In the genomic region with DNA sequence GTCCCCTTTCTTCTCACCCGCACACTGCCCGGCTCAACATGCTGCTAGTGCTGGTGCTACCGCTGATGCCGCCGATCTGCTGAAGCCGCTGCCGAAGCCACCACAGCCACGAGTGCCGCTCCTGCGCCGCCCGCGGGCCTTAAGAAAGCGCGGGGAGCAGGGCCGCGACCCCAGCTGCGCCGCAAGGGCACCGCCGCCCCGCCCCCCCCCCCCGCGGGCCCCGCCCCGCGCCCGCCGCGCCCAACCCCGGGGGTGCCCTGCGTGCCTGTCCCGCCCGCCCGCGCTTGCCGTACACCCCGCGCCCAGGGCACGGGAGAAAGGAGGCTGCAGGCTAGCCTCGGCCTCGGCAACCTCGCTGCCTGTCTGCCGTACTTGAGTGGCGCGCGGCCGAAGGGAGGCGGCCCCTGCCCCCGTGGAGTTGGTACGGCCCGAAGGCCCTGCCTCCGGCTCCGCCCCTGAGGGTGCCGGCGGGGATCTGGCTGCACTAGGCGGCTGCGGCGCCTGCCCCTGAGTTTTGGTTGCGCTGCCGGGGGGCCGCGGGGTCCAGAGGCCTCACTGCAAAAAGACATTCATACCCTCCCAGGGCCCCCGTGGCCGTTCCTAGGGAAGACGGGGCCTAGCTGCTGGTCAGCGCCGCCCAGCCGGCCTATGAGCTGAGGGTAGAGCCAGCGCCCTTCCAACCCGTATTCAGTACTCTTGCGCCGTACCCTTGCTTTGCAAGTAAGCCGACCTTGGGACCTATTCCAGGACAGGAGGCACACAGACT, we compare ENCODE assay signal across 1 cellular context.
TF ChIP-seq lines count a peak whose summit lies in the region.

TSS of gene SOD2 (minus strand) at position 114 of the 766 bp plus-strand sequence. CDS start at position 40, 74 bp downstream.

TF ChIP-seq in HepG2, 621 proteins besides CTCF, POLR2A, EP300 and RAD21 (continued from another document):
- TF ChIP-seq, protein P1, sequence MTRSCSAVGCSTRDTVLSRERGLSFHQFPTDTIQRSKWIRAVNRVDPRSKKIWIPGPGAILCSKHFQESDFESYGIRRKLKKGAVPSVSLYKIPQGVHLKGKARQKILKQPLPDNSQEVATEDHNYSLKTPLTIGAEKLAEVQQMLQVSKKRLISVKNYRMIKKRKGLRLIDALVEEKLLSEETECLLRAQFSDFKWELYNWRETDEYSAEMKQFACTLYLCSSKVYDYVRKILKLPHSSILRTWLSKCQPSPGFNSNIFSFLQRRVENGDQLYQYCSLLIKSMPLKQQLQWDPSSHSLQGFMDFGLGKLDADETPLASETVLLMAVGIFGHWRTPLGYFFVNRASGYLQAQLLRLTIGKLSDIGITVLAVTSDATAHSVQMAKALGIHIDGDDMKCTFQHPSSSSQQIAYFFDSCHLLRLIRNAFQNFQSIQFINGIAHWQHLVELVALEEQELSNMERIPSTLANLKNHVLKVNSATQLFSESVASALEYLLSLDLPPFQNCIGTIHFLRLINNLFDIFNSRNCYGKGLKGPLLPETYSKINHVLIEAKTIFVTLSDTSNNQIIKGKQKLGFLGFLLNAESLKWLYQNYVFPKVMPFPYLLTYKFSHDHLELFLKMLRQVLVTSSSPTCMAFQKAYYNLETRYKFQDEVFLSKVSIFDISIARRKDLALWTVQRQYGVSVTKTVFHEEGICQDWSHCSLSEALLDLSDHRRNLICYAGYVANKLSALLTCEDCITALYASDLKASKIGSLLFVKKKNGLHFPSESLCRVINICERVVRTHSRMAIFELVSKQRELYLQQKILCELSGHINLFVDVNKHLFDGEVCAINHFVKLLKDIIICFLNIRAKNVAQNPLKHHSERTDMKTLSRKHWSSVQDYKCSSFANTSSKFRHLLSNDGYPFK (CRISPR knock-in tag; IDR thresholded peaks at IDR 0.05; ENCODE audit: borderline replicate concordance) = peak; percentile 78; the same call in 1 of the 2 replicates
- TF ChIP-seq, protein P2, sequence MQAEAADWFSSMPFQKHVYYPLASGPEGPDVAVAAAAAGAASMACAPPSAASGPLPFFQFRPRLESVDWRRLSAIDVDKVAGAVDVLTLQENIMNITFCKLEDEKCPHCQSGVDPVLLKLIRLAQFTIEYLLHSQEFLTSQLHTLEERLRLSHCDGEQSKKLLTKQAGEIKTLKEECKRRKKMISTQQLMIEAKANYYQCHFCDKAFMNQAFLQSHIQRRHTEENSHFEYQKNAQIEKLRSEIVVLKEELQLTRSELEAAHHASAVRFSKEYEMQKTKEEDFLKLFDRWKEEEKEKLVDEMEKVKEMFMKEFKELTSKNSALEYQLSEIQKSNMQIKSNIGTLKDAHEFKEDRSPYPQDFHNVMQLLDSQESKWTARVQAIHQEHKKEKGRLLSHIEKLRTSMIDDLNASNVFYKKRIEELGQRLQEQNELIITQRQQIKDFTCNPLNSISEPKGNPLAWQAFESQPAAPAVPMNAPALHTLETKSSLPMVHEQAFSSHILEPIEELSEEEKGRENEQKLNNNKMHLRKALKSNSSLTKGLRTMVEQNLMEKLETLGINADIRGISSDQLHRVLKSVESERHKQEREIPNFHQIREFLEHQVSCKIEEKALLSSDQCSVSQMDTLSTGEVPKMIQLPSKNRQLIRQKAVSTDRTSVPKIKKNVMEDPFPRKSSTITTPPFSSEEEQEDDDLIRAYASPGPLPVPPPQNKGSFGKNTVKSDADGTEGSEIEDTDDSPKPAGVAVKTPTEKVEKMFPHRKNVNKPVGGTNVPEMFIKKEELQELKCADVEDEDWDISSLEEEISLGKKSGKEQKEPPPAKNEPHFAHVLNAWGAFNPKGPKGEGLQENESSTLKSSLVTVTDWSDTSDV (CRISPR knock-in tag; IDR thresholded peaks at IDR 0.05) = peak; percentile 38; the same call in 1 of the 2 replicates
- TF ChIP-seq THRA (CRISPR knock-in tag; IDR thresholded peaks at IDR 0.05; ENCODE audit: borderline replicate concordance) = peak; percentile 28
- 0 out of 2 replicates have a peak, but pooled peaks have one; percentile 19 for TF ChIP-seq ZNF557 (CRISPR knock-in tag; IDR thresholded peaks at IDR 0.05)
- no peak for TF ChIP-seq CREB1 (IDR thresholded peaks at IDR 0.05)
- no peak for TF ChIP-seq CREB1 (CRISPR knock-in tag; IDR thresholded peaks at IDR 0.05)
- TF ChIP-seq ISL2 (CRISPR knock-in tag; IDR thresholded peaks at IDR 0.05) = peak; percentile 74
- peak; percentile 88 for TF ChIP-seq ZSCAN25 (CRISPR knock-in tag; IDR thresholded peaks at IDR 0.05)
- TF ChIP-seq TBX2 (CRISPR knock-in tag; IDR thresholded peaks at IDR 0.05; ENCODE audit: borderline replicate concordance) = peak; percentile 80
- TF ChIP-seq ELF1 (CRISPR knock-in tag; IDR thresholded peaks at IDR 0.05) = no peak; the same call in 1 of the 2 replicates
- TF ChIP-seq ZNF160 (CRISPR knock-in tag; IDR thresholded peaks at IDR 0.05) = peak; percentile 92; the same call in 1 of the 2 replicates
- TF ChIP-seq, protein P3, sequence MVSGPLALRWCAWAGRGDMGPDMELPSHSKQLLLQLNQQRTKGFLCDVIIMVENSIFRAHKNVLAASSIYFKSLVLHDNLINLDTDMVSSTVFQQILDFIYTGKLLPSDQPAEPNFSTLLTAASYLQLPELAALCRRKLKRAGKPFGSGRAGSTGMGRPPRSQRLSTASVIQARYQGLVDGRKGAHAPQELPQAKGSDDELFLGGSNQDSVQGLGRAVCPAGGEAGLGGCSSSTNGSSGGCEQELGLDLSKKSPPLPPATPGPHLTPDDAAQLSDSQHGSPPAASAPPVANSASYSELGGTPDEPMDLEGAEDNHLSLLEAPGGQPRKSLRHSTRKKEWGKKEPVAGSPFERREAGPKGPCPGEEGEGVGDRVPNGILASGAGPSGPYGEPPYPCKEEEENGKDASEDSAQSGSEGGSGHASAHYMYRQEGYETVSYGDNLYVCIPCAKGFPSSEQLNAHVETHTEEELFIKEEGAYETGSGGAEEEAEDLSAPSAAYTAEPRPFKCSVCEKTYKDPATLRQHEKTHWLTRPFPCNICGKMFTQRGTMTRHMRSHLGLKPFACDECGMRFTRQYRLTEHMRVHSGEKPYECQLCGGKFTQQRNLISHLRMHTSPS (CRISPR knock-in tag; IDR thresholded peaks at IDR 0.05; ENCODE audit: low read depth) = peak; percentile 70; the same call in 1 of the 2 replicates
- no peak for TF ChIP-seq RFX3 (CRISPR knock-in tag; IDR thresholded peaks at IDR 0.05)
- peak; percentile 91; the same call in 1 of the 2 replicates for TF ChIP-seq ZBTB42 (CRISPR knock-in tag; IDR thresholded peaks at IDR 0.05)
- TF ChIP-seq, protein P4, sequence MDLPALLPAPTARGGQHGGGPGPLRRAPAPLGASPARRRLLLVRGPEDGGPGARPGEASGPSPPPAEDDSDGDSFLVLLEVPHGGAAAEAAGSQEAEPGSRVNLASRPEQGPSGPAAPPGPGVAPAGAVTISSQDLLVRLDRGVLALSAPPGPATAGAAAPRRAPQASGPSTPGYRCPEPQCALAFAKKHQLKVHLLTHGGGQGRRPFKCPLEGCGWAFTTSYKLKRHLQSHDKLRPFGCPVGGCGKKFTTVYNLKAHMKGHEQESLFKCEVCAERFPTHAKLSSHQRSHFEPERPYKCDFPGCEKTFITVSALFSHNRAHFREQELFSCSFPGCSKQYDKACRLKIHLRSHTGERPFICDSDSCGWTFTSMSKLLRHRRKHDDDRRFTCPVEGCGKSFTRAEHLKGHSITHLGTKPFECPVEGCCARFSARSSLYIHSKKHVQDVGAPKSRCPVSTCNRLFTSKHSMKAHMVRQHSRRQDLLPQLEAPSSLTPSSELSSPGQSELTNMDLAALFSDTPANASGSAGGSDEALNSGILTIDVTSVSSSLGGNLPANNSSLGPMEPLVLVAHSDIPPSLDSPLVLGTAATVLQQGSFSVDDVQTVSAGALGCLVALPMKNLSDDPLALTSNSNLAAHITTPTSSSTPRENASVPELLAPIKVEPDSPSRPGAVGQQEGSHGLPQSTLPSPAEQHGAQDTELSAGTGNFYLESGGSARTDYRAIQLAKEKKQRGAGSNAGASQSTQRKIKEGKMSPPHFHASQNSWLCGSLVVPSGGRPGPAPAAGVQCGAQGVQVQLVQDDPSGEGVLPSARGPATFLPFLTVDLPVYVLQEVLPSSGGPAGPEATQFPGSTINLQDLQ (CRISPR knock-in tag; IDR thresholded peaks at IDR 0.05) = peak; percentile 90
- TF ChIP-seq CREB3 (CRISPR knock-in tag; IDR thresholded peaks at IDR 0.05) = peak; percentile 74; the same call in 1 of the 2 replicates
- peak; percentile 80 for TF ChIP-seq ZNF234 (CRISPR knock-in tag; conservative IDR thresholded peaks at IDR 0.05)
- no peak for TF ChIP-seq NONO (IDR thresholded peaks at IDR 0.05)
- peak; percentile 90 for TF ChIP-seq NONO (CRISPR knock-in tag; conservative IDR thresholded peaks at IDR 0.05)
- peak; percentile 81; the same call in 1 of the 2 replicates for TF ChIP-seq ETV6 (CRISPR knock-in tag; conservative IDR thresholded peaks at IDR 0.05)
